In the genomic region with DNA sequence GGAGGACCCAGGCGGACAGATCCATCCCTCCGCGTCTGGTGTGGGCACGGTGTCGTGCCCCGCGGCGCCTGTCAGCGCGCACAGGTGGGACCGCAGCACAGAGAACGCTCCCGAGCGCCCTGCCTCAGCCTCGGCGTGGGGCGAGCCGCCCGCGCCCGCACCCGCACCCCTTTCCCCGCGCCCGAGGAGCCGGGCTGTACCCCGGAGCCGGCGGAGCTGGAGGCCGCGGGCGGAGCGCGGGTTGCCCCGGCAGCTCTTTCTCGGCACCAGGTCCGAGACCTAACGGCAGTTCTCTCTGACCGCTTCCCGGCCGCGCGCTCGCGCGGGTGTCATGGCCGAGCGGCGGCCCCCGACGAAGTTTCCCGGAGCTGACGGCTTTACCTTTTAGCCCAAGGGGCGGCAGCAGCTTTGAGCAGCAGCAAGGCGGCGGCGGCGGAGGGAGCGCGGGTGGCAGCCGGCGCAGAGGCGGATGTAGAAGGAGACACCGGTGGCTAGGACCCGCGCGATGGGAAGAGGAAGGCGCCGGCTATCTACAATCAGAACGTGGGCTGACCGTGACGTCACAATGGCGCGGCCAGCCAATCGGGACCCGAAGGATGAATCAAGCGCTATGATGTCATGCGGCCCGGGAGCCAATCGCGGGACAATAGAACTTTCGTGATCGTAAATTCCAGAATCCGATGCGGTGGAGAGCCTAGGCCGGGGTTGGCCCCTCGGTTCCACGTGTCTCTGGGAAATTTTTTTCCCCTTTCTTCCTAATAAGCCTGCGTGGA, we compare ENCODE assay signal across 8 cellular contexts. TPM values are rescaled to one million over a fixed set of nuclear protein-coding genes. Genes with fewer than 3 reads are reported as not detected.
DNase-seq lines count a peak whose midpoint lies in the region; ATAC-seq and TF ChIP-seq lines count a peak whose summit lies in the region.

A gene with protein sequence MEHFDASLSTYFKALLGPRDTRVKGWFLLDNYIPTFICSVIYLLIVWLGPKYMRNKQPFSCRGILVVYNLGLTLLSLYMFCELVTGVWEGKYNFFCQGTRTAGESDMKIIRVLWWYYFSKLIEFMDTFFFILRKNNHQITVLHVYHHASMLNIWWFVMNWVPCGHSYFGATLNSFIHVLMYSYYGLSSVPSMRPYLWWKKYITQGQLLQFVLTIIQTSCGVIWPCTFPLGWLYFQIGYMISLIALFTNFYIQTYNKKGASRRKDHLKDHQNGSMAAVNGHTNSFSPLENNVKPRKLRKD (minus strand): TSS at position 515 of the 773 bp plus-strand sequence. CDS start 53,251 bp downstream, outside the sequence.

- H3K4me1 Mint-ChIP-seq in GM23338, result peaks cover 34% of the 10 kb centered on the region
- H3K4me1 Mint-ChIP-seq in activated T-helper 2 cell treated with anti-CD3 and anti-CD28 coated beads, Interferon-gamma antibody, Interleukin-2, Interleukin-4, amounts not matched to agents 10 μg/mL and 5 μg/mL and 100 μg/mL, durations not matched to agents 14 hours and 24 hours and 36 hours (ENCODE audit: low read depth), result peaks cover 39% of the 10 kb centered on the region
- H3K4me1 Mint-ChIP-seq in nephron progenitor cell, result peaks cover 49% of the 10 kb centered on the region
- H3K4me1 Mint-ChIP-seq in stimulated activated naive CD8-positive, alpha-beta T cell treated with anti-CD3 and anti-CD28 coated beads, Interleukin-15, amount 100 ng/mL, for 72 hours, result peaks cover 43% of the 10 kb centered on the region

- TF ChIP-seq CTCF in DND-41 (IDR thresholded peaks at IDR 0.05; ENCODE audit: borderline replicate concordance, extremely low read depth, low read length, poor library complexity, severe bottlenecking) (no peak), GM23338 (conservative IDR thresholded peaks at IDR 0.05; ENCODE audit: low read depth in 2 of 2) (no peak), LNCaP clone FGC (IDR thresholded peaks at IDR 0.05; ENCODE audit: control insufficient read depth, extremely low read depth, insufficient read depth) (no peak), RWPE2 (IDR thresholded peaks at IDR 0.05; ENCODE audit: poor library complexity, severe bottlenecking) (peak; percentile 7), nephron progenitor cell (IDR thresholded peaks at IDR 0.05) (no peak)

- no peaks in the 10 kb centered on the region for H3K27me3 ChIP-seq in DND-41 (ENCODE audit: insufficient read depth, low read length, poor library complexity)
- H3K27me3 ChIP-seq in GM23338 (ENCODE audit: insufficient read depth), result peaks cover 10% of the 10 kb centered on the region; the same call in 1 of the 2 replicates
- H3K27me3 ChIP-seq in RWPE2 (ENCODE audit: insufficient read depth, poor library complexity, severe bottlenecking), result no peaks in the 10 kb centered on the region

- peak within 1 kb of the TSS; percentile 97 for H3K9ac ChIP-seq in DND-41 (ENCODE audit: low read depth, low read length)

- H3K4me3 ChIP-seq in DND-41 (ENCODE audit: low read depth in 1 of 2, low read length in 2 of 2) (peak within 1 kb of the TSS; percentile 71 to 87), GM23338 (peak within 1 kb of the TSS; percentile 95), LNCaP clone FGC (ENCODE audit: low read depth, low read length) (peak within 1 kb of the TSS; percentile 89), RWPE2 (ENCODE audit: severe bottlenecking) (peak within 1 kb of the TSS; percentile 62)

- H3K4me2 ChIP-seq in DND-41 (ENCODE audit: insufficient read depth, low read length) (peak within 1 kb of the TSS; percentile 85), GM23338 (peak within 1 kb of the TSS; percentile 93)

- H3K9me3 ChIP-seq in DND-41 (ENCODE audit: insufficient read depth, low read length, severe bottlenecking) (no peaks in the 10 kb centered on the region), RWPE2 (ENCODE audit: severe bottlenecking) (no peaks in the 10 kb centered on the region)

- H2AFZ ChIP-seq in DND-41 (ENCODE audit: low read depth, low read length), result peak within 1 kb of the TSS; percentile 90
- H2AFZ ChIP-seq in GM23338, result peak within 1 kb of the TSS; percentile 99

- ATAC-seq in DND-41 (ENCODE audit: insufficient read depth, low read depth) (peak; percentile 73), GM23338 (peak; percentile 69), RWPE2 (ENCODE audit: low read depth) (peak; percentile 72)
- peak; percentile 85 for ATAC-seq in stimulated activated naive CD8-positive, alpha-beta T cell treated with anti-CD3 and anti-CD28 coated beads, Interleukin-15, amount 100 ng/mL, for 72 hours

- intact Hi-C loops in activated T-helper 2 cell treated with anti-CD3 and anti-CD28 coated beads, Interferon-gamma antibody, Interleukin-2, Interleukin-4, amounts not matched to agents 10 μg/mL and 5 μg/mL and 100 μg/mL, durations not matched to agents 14 hours and 24 hours and 36 hours (cut with micrococcal nuclease), result loop anchor here (1.0 to 5.0 kb wide), 6 partner anchors 11 to 199 kb away; a partner anchor contains a TSS

- H3K4me3 Mint-ChIP-seq in GM23338 (peak within 1 kb of the TSS; percentile 97), nephron progenitor cell (peak within 1 kb of the TSS; percentile 98)
- H3K4me3 Mint-ChIP-seq in activated T-helper 2 cell treated with anti-CD3 and anti-CD28 coated beads, Interferon-gamma antibody, Interleukin-2, Interleukin-4, amounts not matched to agents 10 μg/mL and 5 μg/mL and 100 μg/mL, durations not matched to agents 14 hours and 24 hours and 36 hours (ENCODE audit: low read depth), result peak within 1 kb of the TSS; percentile 93
- peak within 1 kb of the TSS; percentile 88 to 90 for H3K4me3 Mint-ChIP-seq in stimulated activated naive CD8-positive, alpha-beta T cell treated with anti-CD3 and anti-CD28 coated beads, Interleukin-15, amount 100 ng/mL, for 72 hours

- no peaks in the 10 kb centered on the region for H3F3A ChIP-seq in GM23338 (replicated peaks; ENCODE audit: low read depth)

- H3K9me3 Mint-ChIP-seq in GM23338, result no peaks in the 10 kb centered on the region; the same call in 1 of the 3 replicates
- no peaks in the 10 kb centered on the region for H3K9me3 Mint-ChIP-seq in activated T-helper 2 cell treated with anti-CD3 and anti-CD28 coated beads, Interferon-gamma antibody, Interleukin-2, Interleukin-4, amounts not matched to agents 10 μg/mL and 5 μg/mL and 100 μg/mL, durations not matched to agents 14 hours and 24 hours and 36 hours
- no peaks in the 10 kb centered on the region for H3K9me3 Mint-ChIP-seq in nephron progenitor cell
- H3K9me3 Mint-ChIP-seq in stimulated activated naive CD8-positive, alpha-beta T cell treated with anti-CD3 and anti-CD28 coated beads, Interleukin-15, amount 100 ng/mL, for 72 hours, result no peaks in the 10 kb centered on the region

- H3K36me3 ChIP-seq in DND-41 (ENCODE audit: insufficient read depth, low read length) (peaks cover 24% of the 10 kb centered on the region), GM23338 (ENCODE audit: insufficient read depth) (peaks cover 4% of the 10 kb centered on the region; the same call in 1 of the 2 replicates), RWPE2 (ENCODE audit: low read depth) (peaks cover 10% of the 10 kb centered on the region)

- peaks cover 46% of the 10 kb centered on the region for H3K4me1 ChIP-seq in DND-41 (ENCODE audit: insufficient read depth, low read length)
- H3K4me1 ChIP-seq in GM23338 (ENCODE audit: insufficient read depth), result peaks cover 23% of the 10 kb centered on the region
- H3K4me1 ChIP-seq in RWPE2 (ENCODE audit: insufficient read depth, poor library complexity, severe bottlenecking), result peaks cover 5% of the 10 kb centered on the region

- H3K36me3 Mint-ChIP-seq in GM23338 (ENCODE audit: low read depth) (peaks cover 11% of the 10 kb centered on the region), nephron progenitor cell (ENCODE audit: low read depth) (peaks cover 11% of the 10 kb centered on the region)
- peaks cover 36% of the 10 kb centered on the region for H3K36me3 Mint-ChIP-seq in activated T-helper 2 cell treated with anti-CD3 and anti-CD28 coated beads, Interferon-gamma antibody, Interleukin-2, Interleukin-4, amounts not matched to agents 10 μg/mL and 5 μg/mL and 100 μg/mL, durations not matched to agents 14 hours and 24 hours and 36 hours (ENCODE audit: low read depth)

- H4K20me1 ChIP-seq in DND-41 (ENCODE audit: insufficient read depth, low read length), result peaks cover 36% of the 10 kb centered on the region
- H4K20me1 ChIP-seq in GM23338 (replicated peaks; ENCODE audit: insufficient read depth), result peaks cover 38% of the 10 kb centered on the region

- H3K79me2 ChIP-seq in DND-41 (ENCODE audit: insufficient read depth, low read length), result peaks cover 56% of the 10 kb centered on the region
- H3K79me2 ChIP-seq in GM23338 (replicated peaks; ENCODE audit: insufficient read depth), result peaks cover 47% of the 10 kb centered on the region

- H3K27me3 Mint-ChIP-seq in GM23338 (ENCODE audit: insufficient read depth, low read depth, poor library complexity) (peaks cover 17% of the 10 kb centered on the region), nephron progenitor cell (ENCODE audit: low read depth, poor library complexity) (peaks cover 6% of the 10 kb centered on the region)
- peaks cover 16% of the 10 kb centered on the region for H3K27me3 Mint-ChIP-seq in activated T-helper 2 cell treated with anti-CD3 and anti-CD28 coated beads, Interferon-gamma antibody, Interleukin-2, Interleukin-4, amounts not matched to agents 10 μg/mL and 5 μg/mL and 100 μg/mL, durations not matched to agents 14 hours and 24 hours and 36 hours (ENCODE audit: low read depth)
- no peaks in the 10 kb centered on the region for H3K27me3 Mint-ChIP-seq in stimulated activated naive CD8-positive, alpha-beta T cell treated with anti-CD3 and anti-CD28 coated beads, Interleukin-15, amount 100 ng/mL, for 72 hours

- DNase-seq in DND-41, result peak; percentile 95
- DNase-seq in GM23338 (ENCODE audit: low spot score), result peak; percentile 99
- DNase-seq in LNCaP clone FGC (ENCODE audit: low read depth), result peak; percentile 93
- peak; percentile 95 for DNase-seq in RWPE2 (ENCODE audit: low spot score)
- DNase-seq in activated T-helper 2 cell treated with anti-CD3 and anti-CD28 coated beads, Interferon-gamma antibody, Interleukin-2, Interleukin-4, amounts not matched to agents 10 μg/mL and 5 μg/mL and 100 μg/mL, durations not matched to agents 14 hours and 24 hours and 36 hours (ENCODE audit: low spot score), result peak; percentile 94
- DNase-seq in fibroblast of peridontal ligament (ENCODE audit: extremely low read depth), result peak; percentile 99
- DNase-seq in nephron progenitor cell, result peak; percentile 96
- peak; percentile 91 to 96 for DNase-seq in stimulated activated naive CD8-positive, alpha-beta T cell treated with anti-CD3 and anti-CD28 coated beads, Interleukin-15, amount 100 ng/mL, for 72 hours

- H3K27ac ChIP-seq in DND-41 (ENCODE audit: low read length) (peak within 1 kb of the TSS; percentile 96), GM23338 (ENCODE audit: low read depth) (peak within 1 kb of the TSS; percentile 85), RWPE2 (ENCODE audit: poor library complexity, severe bottlenecking) (peak within 1 kb of the TSS; percentile 68)

- H3K9me2 ChIP-seq in GM23338 (ENCODE audit: insufficient read depth), result no peaks in the 10 kb centered on the region

- H3K27ac Mint-ChIP-seq in GM23338 (peak within 1 kb of the TSS; percentile 92), nephron progenitor cell (peak within 1 kb of the TSS; percentile 98)
- peak within 1 kb of the TSS; percentile 93 for H3K27ac Mint-ChIP-seq in activated T-helper 2 cell treated with anti-CD3 and anti-CD28 coated beads, Interferon-gamma antibody, Interleukin-2, Interleukin-4, amounts not matched to agents 10 μg/mL and 5 μg/mL and 100 μg/mL, durations not matched to agents 14 hours and 24 hours and 36 hours
- peak within 1 kb of the TSS; percentile 93 to 94 for H3K27ac Mint-ChIP-seq in stimulated activated naive CD8-positive, alpha-beta T cell treated with anti-CD3 and anti-CD28 coated beads, Interleukin-15, amount 100 ng/mL, for 72 hours

RNA-seq across cellular contexts. Expression of the gene that starts here (rescaled TPM):
- total RNA-seq in GM23338 (2014; rRNA removed; shearing (Covaris generic)), result 169 and 180 TPM in 2 replicates
- 66.9 and 83.3 TPM in 2 replicates for polyA plus RNA-seq in GM23338 (2016; fragmentation: Nextera tagmentation; extraction: Ambion mirVana)
- 122 and 133 TPM in 2 replicates for total RNA-seq in activated T-helper 2 cell treated with anti-CD3 and anti-CD28 coated beads, Interferon-gamma antibody, Interleukin-2, Interleukin-4, amounts not matched to agents 10 μg/mL and 5 μg/mL and 100 μg/mL, durations not matched to agents 14 hours and 24 hours and 36 hours

Comparison
In these comparisons a context has a peak if more than half of its experiments do, and no peak if none do; other contexts are left out.
1. Peak in every context shown above with its lines: DNase-seq, ATAC-seq, H3K4me3 ChIP-seq and H3K27ac ChIP-seq.